In the genomic region with DNA sequence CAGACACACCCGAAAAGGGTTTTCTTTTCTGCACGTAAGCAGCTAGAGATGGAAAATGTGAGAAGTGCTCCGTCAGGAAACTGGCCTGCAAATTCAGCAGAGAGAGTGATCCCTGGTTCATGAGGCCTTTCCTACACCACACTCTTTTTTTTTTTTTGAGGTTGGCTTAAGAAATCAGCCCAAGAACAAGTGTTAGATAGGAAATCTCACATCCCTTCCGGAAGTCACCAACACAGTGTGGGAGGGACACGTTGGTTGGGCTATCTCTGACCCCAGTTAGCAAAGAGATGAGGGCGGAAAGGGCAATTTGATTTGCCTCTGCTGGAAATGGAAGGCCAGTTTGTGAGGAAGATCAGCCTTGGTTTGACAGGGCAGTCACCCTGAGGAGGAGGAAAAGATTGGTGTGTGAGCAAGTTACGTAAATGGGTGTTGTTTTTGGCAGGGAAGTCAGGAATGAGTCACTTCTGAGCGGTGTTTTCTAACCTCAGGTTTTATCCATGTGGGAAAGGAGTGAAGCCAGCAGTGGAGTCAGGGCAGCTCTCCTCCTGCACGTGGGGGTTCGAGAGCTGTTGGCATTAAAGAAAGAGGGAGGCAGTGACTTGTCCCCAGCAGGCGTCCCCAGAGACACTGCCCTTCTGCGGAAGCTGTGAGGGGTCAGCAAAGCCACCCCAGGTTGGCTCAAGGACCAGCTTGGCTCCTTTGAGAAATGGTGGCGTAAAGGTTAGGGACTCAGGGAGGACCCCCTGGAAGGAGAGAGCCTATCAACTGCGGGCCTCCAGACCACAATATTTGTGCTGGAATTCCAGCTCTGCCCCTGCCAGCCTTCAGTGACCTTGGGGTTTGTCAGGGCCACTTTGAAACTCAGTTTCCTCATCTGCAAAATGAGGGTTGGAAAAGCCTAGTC, we compare ENCODE assay signal across 8 cellular contexts.
A peak's percentile ranks its signal among the peaks of the same experiment; 100 is the strongest.
DNase-seq lines count a peak whose midpoint lies in the region; ATAC-seq and TF ChIP-seq lines count a peak whose summit lies in the region.

No MANE protein-coding gene starts in this region.

- intact Hi-C loops in activated T-helper 1 cell treated with anti-CD3 and anti-CD28 coated beads, Interleukin-12 subunit alpha, Interleukin-12 subunit beta, Interleukin-2, Interleukin-4 antibody, amounts not matched to agents 30 ng/mL and 10 ng/mL and 1 ng/mL, durations not matched to agents 14 hours and 24 hours and 36 hours (cut with micrococcal nuclease) = loop anchor here (1.0 to 5.0 kb wide), 8 partner anchors 8 to 236 kb away; no protein-coding TSS in a partner anchor
- intact Hi-C loops in Right ventricle myocardium superior (cut with DNase I) = no loop called here
- intact Hi-C loops in sciatic nerve (cut with DNase I) = no loop called here

- peaks cover 79% of the 10 kb centered on the region for H3K4me1 Mint-ChIP-seq in activated T-helper 1 cell treated with anti-CD3 and anti-CD28 coated beads, Interleukin-12 subunit alpha, Interleukin-12 subunit beta, Interleukin-2, Interleukin-4 antibody, amounts not matched to agents 30 ng/mL and 10 ng/mL and 1 ng/mL, durations not matched to agents 14 hours and 24 hours and 36 hours (ENCODE audit: low read depth)

- peak; percentile 85 for ATAC-seq in Right ventricle myocardium superior (ENCODE audit: poor library complexity)
- ATAC-seq in sciatic nerve = peak; percentile 94
- ATAC-seq in GM18909 (IDR thresholded peaks at IDR 0.05; ENCODE audit: poor library complexity, unreplicated experiment) = no peak

- peak overlapping the region; percentile 89 for H3K27ac Mint-ChIP-seq in activated T-helper 1 cell treated with anti-CD3 and anti-CD28 coated beads, Interleukin-12 subunit alpha, Interleukin-12 subunit beta, Interleukin-2, Interleukin-4 antibody, amounts not matched to agents 30 ng/mL and 10 ng/mL and 1 ng/mL, durations not matched to agents 14 hours and 24 hours and 36 hours

- peaks cover 58% of the 10 kb centered on the region for H3K36me3 Mint-ChIP-seq in activated T-helper 1 cell treated with anti-CD3 and anti-CD28 coated beads, Interleukin-12 subunit alpha, Interleukin-12 subunit beta, Interleukin-2, Interleukin-4 antibody, amounts not matched to agents 30 ng/mL and 10 ng/mL and 1 ng/mL, durations not matched to agents 14 hours and 24 hours and 36 hours (ENCODE audit: low read depth)

- H3K9me3 Mint-ChIP-seq in activated T-helper 1 cell treated with anti-CD3 and anti-CD28 coated beads, Interleukin-12 subunit alpha, Interleukin-12 subunit beta, Interleukin-2, Interleukin-4 antibody, amounts not matched to agents 30 ng/mL and 10 ng/mL and 1 ng/mL, durations not matched to agents 14 hours and 24 hours and 36 hours = peaks cover 14% of the 10 kb centered on the region

- H3K4me3 ChIP-seq in AG09309 (ENCODE audit: control insufficient read depth, low read depth, low read length) = no peak overlapping the region

- in situ Hi-C loops in KBM-7 (cut with MboI; ENCODE audit: low pct_unique_long_range_greater_than_20kb, low sequenced_read_pairs) = no loop called here

- DNase-seq in AG09309 (ENCODE audit: low read depth) (peak; percentile 98), KBM-7 (peak; percentile 92), Right ventricle myocardium superior (peak; percentile 58), sciatic nerve (ENCODE audit: low spot score) (peak; percentile 75), NCI-H345 treated with DMSO at 0.1 percent for 48 hours (lab: John Stamatoyannopoulos, UW; ENCODE audit: unreplicated experiment) (no peak), NCI-H2107 treated with DMSO at 0.1 percent for 48 hours (lab: John Stamatoyannopoulos, UW; ENCODE audit: unreplicated experiment) (no peak)
- no peak for DNase-seq in activated T-helper 1 cell treated with anti-CD3 and anti-CD28 coated beads, Interleukin-12 subunit alpha, Interleukin-12 subunit beta, Interleukin-2, Interleukin-4 antibody, amounts not matched to agents 30 ng/mL and 10 ng/mL and 1 ng/mL, durations not matched to agents 14 hours and 24 hours and 36 hours (ENCODE audit: low spot score)

- H3K27me3 Mint-ChIP-seq in activated T-helper 1 cell treated with anti-CD3 and anti-CD28 coated beads, Interleukin-12 subunit alpha, Interleukin-12 subunit beta, Interleukin-2, Interleukin-4 antibody, amounts not matched to agents 30 ng/mL and 10 ng/mL and 1 ng/mL, durations not matched to agents 14 hours and 24 hours and 36 hours (ENCODE audit: insufficient read depth) = no peaks in the 10 kb centered on the region

- TF ChIP-seq CTCF in AG09309 (IDR thresholded peaks at IDR 0.05; ENCODE audit: control insufficient read depth, insufficient read depth, low read depth, low read length, missing control alignments) = no peak

- H3K4me3 Mint-ChIP-seq in activated T-helper 1 cell treated with anti-CD3 and anti-CD28 coated beads, Interleukin-12 subunit alpha, Interleukin-12 subunit beta, Interleukin-2, Interleukin-4 antibody, amounts not matched to agents 30 ng/mL and 10 ng/mL and 1 ng/mL, durations not matched to agents 14 hours and 24 hours and 36 hours = peak overlapping the region; percentile 74

Comparison
In these comparisons a context has a peak if more than half of its experiments do, and no peak if none do; other contexts are left out.
1. DNase-seq: peak in AG09309 (single experiment), KBM-7 (single experiment), Right ventricle myocardium superior (single experiment) and sciatic nerve (single experiment); none in activated T-helper 1 cell treated with anti-CD3 and anti-CD28 coated beads, Interleukin-12 subunit alpha, Interleukin-12 subunit beta, Interleukin-2, Interleukin-4 antibody, amounts not matched to agents 30 ng/mL and 10 ng/mL and 1 ng/mL, durations not matched to agents 14 hours and 24 hours and 36 hours (single experiment), NCI-H345 treated with DMSO at 0.1 percent for 48 hours (single experiment) and NCI-H2107 treated with DMSO at 0.1 percent for 48 hours (single experiment).